In genomic region chr2:12610314-12610713, GRCh38 we compare ENCODE assay signal across 31 cellular contexts.
"Had no signal": no experiment of that assay in that cellular context is flagged by ENCODE, and none has a peak within 500 bp of the region (broad histone marks: within the 10 kb centered on the region; RNA-seq: fewer than 3 reads in every experiment).

No MANE protein-coding gene starts in this region.

- H3K4me1 ChIP-seq: foreskin keratinocyte, gastrocnemius medialis had no signal

- FAIRE-seq: astrocyte, bronchial epithelial cell had no signal

- H3K27me3 ChIP-seq: brain microvascular endothelial cell, esophagus muscularis mucosa, foreskin keratinocyte, gastrocnemius medialis, heart left ventricle had no signal

- ATAC-seq: activated CD4-positive, alpha-beta T cell treated with anti-CD3 and anti-CD28 coated beads for 36 hours; activated CD8-positive, alpha-beta memory T cell treated with anti-CD3 and anti-CD28 coated beads, Interleukin-2, amount 10 ng/mL, durations not matched to agents 7 days and 5 days; activated CD8-positive, alpha-beta T cell treated with anti-CD3 and anti-CD28 coated beads, Interleukin-2, amount 10 ng/mL, durations not matched to agents 7 days and 5 days; activated T-cell treated with anti-CD3 and anti-CD28 coated beads, Interleukin-2, amount 50 U/mL, for 4 hours; activated T-helper 17 cell treated with anti-CD3 and anti-CD28 coated beads, Interleukin-2, amount 50 U/mL, for 72 hours; foreskin keratinocyte; gastrocnemius medialis; heart left ventricle had no signal

- H3K9me3 ChIP-seq: esophagus muscularis mucosa, gastrocnemius medialis had no signal

- H3K36me3 ChIP-seq: brain microvascular endothelial cell, esophagus muscularis mucosa, gastrocnemius medialis, heart left ventricle had no signal

- H3K27ac ChIP-seq: brain microvascular endothelial cell, coronary artery, dorsolateral prefrontal cortex, esophagus muscularis mucosa, foreskin keratinocyte, gastrocnemius medialis, heart left ventricle had no signal

- DNase-seq: activated CD4-positive, alpha-beta memory T cell treated with anti-CD3 and anti-CD28 coated beads for 36 hours; activated CD4-positive, alpha-beta T cell treated with anti-CD3 and anti-CD28 coated beads for 36 hours; activated CD4-positive, alpha-beta T cell treated with anti-CD3 and anti-CD28 coated beads, Interleukin-2, amount 10 ng/mL, durations not matched to agents 24 days and 14 days; activated CD4-positive, CD25-positive, alpha-beta regulatory T cell; activated CD4-positive, CD25-positive, alpha-beta regulatory T cell treated with anti-CD3 and anti-CD28 coated beads, Interleukin-2, amount 50 U/mL, for 72 hours; activated CD8-positive, alpha-beta memory T cell treated with anti-CD3 and anti-CD28 coated beads, Interleukin-2, amount 10 ng/mL, durations not matched to agents 7 days and 5 days; activated CD8-positive, alpha-beta memory T cell treated with anti-CD3 and anti-CD28 coated beads, Interleukin-2, amount 50 U/mL, for 4 hours; activated CD8-positive, alpha-beta T cell treated with anti-CD3 and anti-CD28 coated beads, Interleukin-2, amount 10 ng/mL, durations not matched to agents 7 days and 5 days; activated effector memory CD4-positive, alpha-beta T cell treated with Interleukin-2 at 50 U/mL for 16 hours; activated gamma-delta T cell treated with Interleukin-2 at 50 U/mL for 16 hours; activated naive CD4-positive, alpha-beta T cell treated with anti-CD3 and anti-CD28 coated beads, Interleukin-2, amount 50 U/mL, for 16 hours; activated naive CD4-positive, alpha-beta T cell treated with Interleukin-2 at 50 U/mL for 16 hours; activated T-cell treated with anti-CD3 and anti-CD28 coated beads for 4 hours; activated T-cell treated with anti-CD3 and anti-CD28 coated beads, Interleukin-2, amount 50 U/mL, for 4 hours; amniotic stem cell; anterior cingulate cortex; brain microvascular endothelial cell; dorsolateral prefrontal cortex; effector memory CD4-positive, alpha-beta T cell; endodermal cell; erythroblast; foreskin keratinocyte; gastrocnemius medialis; glutamatergic neuron; heart left ventricle; T-helper 2 cell had no signal

- H3K4me3 ChIP-seq: coronary artery, dorsolateral prefrontal cortex, esophagus muscularis mucosa, gastrocnemius medialis, heart left ventricle had no signal
